Comparison of ENCODE assay signal across 25 cellular contexts in genomic region chr17:28860363-28860808, GRCh38.
"Had no signal": no experiment of that assay in that cellular context is flagged by ENCODE, and none has a peak within 500 bp of the region (broad histone marks: within the 10 kb centered on the region; RNA-seq: fewer than 3 reads in every experiment).

No MANE protein-coding gene starts in this region.

- H3K27ac Mint-ChIP-seq: memory B cell; naive B cell; natural killer cell treated with Interleukin-12 subunit alpha and Interleukin-12 subunit beta and Interleukin-15 and Interleukin-18, amount 100 ng/mL, for 72 hours; stimulated activated effector memory CD8-positive, alpha-beta T cell treated with anti-CD3 and anti-CD28 coated beads, Interleukin-12 subunit alpha, Interleukin-12 subunit beta, amount 100 ng/mL, for 72 hours; type B pancreatic cell had no signal

- H3K9me3 Mint-ChIP-seq: memory B cell; naive B cell; natural killer cell treated with Interleukin-12 subunit alpha and Interleukin-12 subunit beta and Interleukin-15 and Interleukin-18, amount 100 ng/mL, for 72 hours; stimulated activated effector memory CD8-positive, alpha-beta T cell treated with anti-CD3 and anti-CD28 coated beads, Interleukin-12 subunit alpha, Interleukin-12 subunit beta, amount 100 ng/mL, for 72 hours; type B pancreatic cell had no signal

- H3K27me3 Mint-ChIP-seq: memory B cell; naive B cell; natural killer cell treated with Interleukin-12 subunit alpha and Interleukin-12 subunit beta and Interleukin-15 and Interleukin-18, amount 100 ng/mL, for 72 hours; type B pancreatic cell had no signal

- ATAC-seq: heart right ventricle; left colon; lower lobe of right lung; natural killer cell treated with Interleukin-12 subunit alpha and Interleukin-12 subunit beta and Interleukin-15 and Interleukin-18, amount 100 ng/mL, for 72 hours; stimulated activated effector memory CD8-positive, alpha-beta T cell treated with anti-CD3 and anti-CD28 coated beads, Interleukin-12 subunit alpha, Interleukin-12 subunit beta, amount 100 ng/mL, for 72 hours had no signal

- H3K9me3 ChIP-seq: esophagus squamous epithelium, heart right ventricle, left ventricle myocardium inferior, lower lobe of right lung, prostate gland, right atrium auricular region, sigmoid colon, stomach, thyroid gland had no signal

- H3K4me3 Mint-ChIP-seq: memory B cell; natural killer cell treated with Interleukin-12 subunit alpha and Interleukin-12 subunit beta and Interleukin-15 and Interleukin-18, amount 100 ng/mL, for 72 hours; stimulated activated effector memory CD8-positive, alpha-beta T cell treated with anti-CD3 and anti-CD28 coated beads, Interleukin-12 subunit alpha, Interleukin-12 subunit beta, amount 100 ng/mL, for 72 hours; type B pancreatic cell had no signal

- H3K27me3 ChIP-seq: esophagus squamous epithelium, heart right ventricle, right atrium auricular region, sigmoid colon, stomach, thyroid gland had no signal

- H3K27ac ChIP-seq: coronary artery, esophagus squamous epithelium, heart right ventricle, left ventricle myocardium inferior, lower lobe of right lung, prostate gland, right atrium auricular region, sigmoid colon, stomach, thyroid gland had no signal

- H3K4me3 ChIP-seq: coronary artery, esophagus squamous epithelium, heart right ventricle, left ventricle myocardium inferior, lower lobe of right lung, prostate gland, right atrium auricular region, sigmoid colon, stomach, thyroid gland had no signal

- H3K36me3 Mint-ChIP-seq: naive B cell; natural killer cell treated with Interleukin-12 subunit alpha and Interleukin-12 subunit beta and Interleukin-15 and Interleukin-18, amount 100 ng/mL, for 72 hours had no signal

- DNase-seq: dermis blood vessel endothelial cell; effector memory CD4-positive, alpha-beta T cell; esophagus squamous epithelium; foreskin melanocyte; glutamatergic neuron; heart right ventricle; hippocampal formation; left colon; left ventricle myocardium inferior; lower lobe of right lung; naive B cell; nucleus accumbens; sigmoid colon; stimulated activated CD4-positive, alpha-beta T cell treated with anti-CD3 and anti-CD28 coated beads, Interleukin-2, amount 100 ng/mL, for 24 hours; stimulated activated CD4-positive, alpha-beta T cell treated with anti-CD3 and anti-CD28 coated beads, Interleukin-4, amount 100 ng/mL, for 24 hours; stimulated activated naive CD4-positive, alpha-beta T cell treated with Interleukin-2 at 50 U/mL for 16 hours; stomach; thyroid gland had no signal
